In the genomic region with DNA sequence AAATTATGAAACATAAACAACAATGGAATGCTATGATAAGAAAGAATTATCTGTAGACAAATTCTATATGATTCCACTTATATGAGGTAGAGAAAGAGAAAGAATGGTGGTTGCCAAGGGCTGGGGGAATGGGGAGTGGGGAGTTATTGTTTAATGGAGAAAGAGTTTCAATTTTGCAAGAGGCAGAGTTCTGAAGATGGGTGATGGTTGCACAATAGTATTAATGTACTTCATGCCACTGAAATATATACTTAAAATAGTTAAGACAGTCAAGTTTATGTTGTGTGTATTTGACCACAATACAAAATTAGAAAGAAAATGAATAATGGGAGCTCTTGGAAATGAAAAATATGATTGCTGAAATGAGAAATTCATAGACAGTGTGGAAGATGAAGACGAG, we compare ENCODE assay signal across 25 cellular contexts.
"Had no signal": no experiment of that assay in that cellular context is flagged by ENCODE, and none has a peak within 500 bp of the region (broad histone marks: within the 10 kb centered on the region; RNA-seq: fewer than 3 reads in every experiment).

No MANE protein-coding gene starts in this region.

- DNase-seq: activated B cell treated with CpG ODN at 0.5 μM for 24 hours; activated CD4-positive, alpha-beta T cell treated with anti-CD3 and anti-CD28 coated beads for 1 hour; activated CD4-positive, alpha-beta T cell treated with anti-CD3 and anti-CD28 coated beads, Interleukin-2, amount 10 ng/mL, durations not matched to agents 24 days and 14 days; activated CD4-positive, alpha-beta T cell treated with anti-CD3 and anti-CD28 coated beads, Interleukin-2, amount 50 U/mL, for 48 hours; activated CD8-positive, alpha-beta memory T cell treated with anti-CD3 and anti-CD28 coated beads, Interleukin-2, amount 10 ng/mL, durations not matched to agents 7 days and 5 days; activated effector memory CD4-positive, alpha-beta T cell treated with Interleukin-2 at 50 U/mL for 16 hours; activated naive CD4-positive, alpha-beta T cell; activated T-cell treated with anti-CD3 and anti-CD28 coated beads, Interleukin-2, amount 50 U/mL, for 24 hours; amygdala; brain microvascular endothelial cell; MG63; NCI-H1092; NCI-H1417 treated with DMSO at 0.1 percent for 48 hours; NCI-H1694; NCI-H2029; NCI-H2107; NCI-H2171 treated with DMSO at 0.1 percent for 48 hours; NCI-H226; NCI-H526; NCI-H774; PC-9; SHP77 treated with DMSO at 0.1 percent for 48 hours; T-helper 1 cell had no signal

- H3K36me3 ChIP-seq: brain microvascular endothelial cell, cardiac muscle cell, MG63 had no signal

- H3K4me2 ChIP-seq: PC-9 had no signal

- H2AFZ ChIP-seq: PC-9 had no signal

- H3K9me3 ChIP-seq: MG63 had no signal

- H3K4me3 ChIP-seq: cardiac muscle cell, MG63, PC-9, SK-N-MC had no signal

- ATAC-seq: activated CD8-positive, alpha-beta memory T cell treated with anti-CD3 and anti-CD28 coated beads, Interleukin-2, amount 10 ng/mL, durations not matched to agents 7 days and 5 days had no signal

- H3K27ac ChIP-seq: brain microvascular endothelial cell, cardiac muscle cell, PC-9, SK-N-MC had no signal

- H3K27me3 ChIP-seq: brain microvascular endothelial cell, cardiac muscle cell, MG63 had no signal
